ENCODE assay signal across 8 cellular contexts in genomic region chr13:24618219-24618955, GRCh38.
DNase-seq lines count a peak whose midpoint lies in the region; ATAC-seq and TF ChIP-seq lines count a peak whose summit lies in the region.

No MANE protein-coding gene starts in this region.

- DNase-seq in body of pancreas = peak in 1 of 4 donors; percentile 9
- peak; percentile 64 for DNase-seq in stimulated activated CD8-positive, alpha-beta memory T cell treated with anti-CD3 and anti-CD28 coated beads, Interleukin-4, amount 100 ng/mL, for 24 hours (ENCODE audit: low read depth)
- no peak for DNase-seq in NCI-H82 (lab: John Stamatoyannopoulos, UW)
- DNase-seq in NCI-H1694 treated with DMSO at 0.1 percent for 48 hours (lab: John Stamatoyannopoulos, UW) = no peak
- DNase-seq in right cardiac atrium = no peak

- H3K4me3 ChIP-seq in body of pancreas = no peak overlapping the region
- H3K4me3 ChIP-seq in right cardiac atrium (ENCODE audit: low read length) = no peak overlapping the region

- 70% methylated on average over 11 to 14 of the region's 14 CpGs for WGBS in body of pancreas, 2 donors
- 71% methylated on average over 14 of the region's 14 CpGs for WGBS in right cardiac atrium

- intact Hi-C loops in body of pancreas (cut with DNase I) = no loop called here
- intact Hi-C loops in right cardiac atrium (cut with DNase I) = no loop called here

- ATAC-seq in GM18517 (IDR thresholded peaks at IDR 0.05; ENCODE audit: unreplicated experiment) (peak; percentile 55), HG03064 (IDR thresholded peaks at IDR 0.05; ENCODE audit: low read depth, unreplicated experiment) (peak; percentile 75), body of pancreas (peak; percentile 24), right cardiac atrium (no peak)

- no peaks in the 10 kb centered on the region for H3K27me3 Mint-ChIP-seq in T-helper 1 cell treated with Interleukin-12 subunit alpha and Interleukin-12 subunit beta and Interleukin-4 antibody, amounts not matched to agents 30 μg/mL and 1 μg/mL, for 36 hours (ENCODE audit: low read depth)

- H3K4me1 ChIP-seq in body of pancreas (no peaks in the 10 kb centered on the region), right cardiac atrium (ENCODE audit: control insufficient read depth, insufficient read depth, low read length) (no peaks in the 10 kb centered on the region)

- H3K27ac ChIP-seq in body of pancreas = no peak overlapping the region
- H3K27ac ChIP-seq in right cardiac atrium (ENCODE audit: low read length) = no peak overlapping the region

- H3K27me3 ChIP-seq in body of pancreas = no peaks in the 10 kb centered on the region
- no peaks in the 10 kb centered on the region for H3K27me3 ChIP-seq in right cardiac atrium (ENCODE audit: control insufficient read depth, insufficient read depth)

- H3K4me1 Mint-ChIP-seq in T-helper 1 cell treated with Interleukin-12 subunit alpha and Interleukin-12 subunit beta and Interleukin-4 antibody, amounts not matched to agents 30 μg/mL and 1 μg/mL, for 36 hours (ENCODE audit: low read depth) = peaks cover 26% of the 10 kb centered on the region

- TF ChIP-seq POLR2A in body of pancreas (IDR thresholded peaks at IDR 0.05) = no peak

- H3K36me3 ChIP-seq in body of pancreas (replicated peaks in 1 of 2; ENCODE audit: insufficient read depth in 1 of 2, low read depth in 2 of 2) = no peaks in the 10 kb centered on the region

- TF ChIP-seq CTCF in body of pancreas (IDR thresholded peaks at IDR 0.05) = no peak

- H3K4me3 Mint-ChIP-seq in T-helper 1 cell treated with Interleukin-12 subunit alpha and Interleukin-12 subunit beta and Interleukin-4 antibody, amounts not matched to agents 30 μg/mL and 1 μg/mL, for 36 hours = no peak overlapping the region

- no peaks in the 10 kb centered on the region for H3K9me3 ChIP-seq in body of pancreas
- no peaks in the 10 kb centered on the region for H3K9me3 ChIP-seq in right cardiac atrium (ENCODE audit: control insufficient read depth, low read length)

- H3K9me3 Mint-ChIP-seq in T-helper 1 cell treated with Interleukin-12 subunit alpha and Interleukin-12 subunit beta and Interleukin-4 antibody, amounts not matched to agents 30 μg/mL and 1 μg/mL, for 36 hours = no peaks in the 10 kb centered on the region

- no peaks in the 10 kb centered on the region for H3K36me3 Mint-ChIP-seq in T-helper 1 cell treated with Interleukin-12 subunit alpha and Interleukin-12 subunit beta and Interleukin-4 antibody, amounts not matched to agents 30 μg/mL and 1 μg/mL, for 36 hours (ENCODE audit: low read depth)

- peak overlapping the region; percentile 21 for H3K27ac Mint-ChIP-seq in T-helper 1 cell treated with Interleukin-12 subunit alpha and Interleukin-12 subunit beta and Interleukin-4 antibody, amounts not matched to agents 30 μg/mL and 1 μg/mL, for 36 hours

Comparison
In these comparisons a context has a peak if more than half of its experiments do, and no peak if none do; other contexts are left out.
1. ATAC-seq: peak in GM18517 (single experiment), HG03064 (single experiment) and body of pancreas (single experiment); none in right cardiac atrium (0 of 2).